ENCODE assay signal across 8 cellular contexts in genomic region chr5:133423618-133424282, GRCh38.
DNase-seq lines count a peak whose midpoint lies in the region; FAIRE-seq and TF ChIP-seq lines count a peak whose summit lies in the region.

No MANE protein-coding gene starts in this region.

- H3K27ac ChIP-seq in effector memory CD4-positive, alpha-beta T cell (ENCODE audit: insufficient read depth, low read length, poor library complexity, severe bottlenecking), result no peak overlapping the region

- no peak for FAIRE-seq in H54 (lab: Jason Lieb, UNC)

- H3K36me3 ChIP-seq in effector memory CD4-positive, alpha-beta T cell (ENCODE audit: control insufficient read depth, insufficient read depth, low read length), result no peaks in the 10 kb centered on the region

- H3K27me3 ChIP-seq in effector memory CD4-positive, alpha-beta T cell (replicated peaks; ENCODE audit: control insufficient read depth, insufficient read depth, low read length, poor library complexity, severe bottlenecking), result no peaks in the 10 kb centered on the region

- DNase-seq in GM03348 (ENCODE audit: low spot score), result peak; percentile 82
- peak; percentile 35 for DNase-seq in H54 (ENCODE audit: insufficient read length, low spot score)
- peak; percentile 12 for DNase-seq in NCI-H1105 treated with DMSO at 0.1 percent for 48 hours (lab: John Stamatoyannopoulos, UW)
- peak; percentile 49 to 50 for DNase-seq in activated CD4-positive, alpha-beta T cell treated with anti-CD3 and anti-CD28 coated beads, Interleukin-2, amount 50 U/mL, for 4 hours
- DNase-seq in effector memory CD4-positive, alpha-beta T cell, result peak; percentile 20 to 55 (median 48)
- peak; percentile 45 for DNase-seq in midbrain (lab: John Stamatoyannopoulos, UW)
- peak; percentile 25 to 35 for DNase-seq in stimulated activated CD8-positive, alpha-beta memory T cell treated with anti-CD3 and anti-CD28 coated beads, Interleukin-7, amount 100 ng/mL, for 1 hour (ENCODE audit: low read depth in 2 of 2)
- DNase-seq in NCI-H2029 (lab: John Stamatoyannopoulos, UW), result no peak

- TF ChIP-seq POLR2A in H54 (IDR thresholded peaks at IDR 0.05; ENCODE audit: low read depth, low read length), result no peak

- peaks cover 8% of the 10 kb centered on the region for H3K4me1 ChIP-seq in effector memory CD4-positive, alpha-beta T cell (ENCODE audit: control insufficient read depth, insufficient read depth, low read length, poor library complexity, severe bottlenecking)

- no peaks in the 10 kb centered on the region for H3K9me3 ChIP-seq in effector memory CD4-positive, alpha-beta T cell (ENCODE audit: control insufficient read depth, low read length)

- H3K4me3 ChIP-seq in effector memory CD4-positive, alpha-beta T cell (ENCODE audit: insufficient read depth, low read depth, low read length, poor library complexity, severe bottlenecking), result no peak overlapping the region
